1 cellular context compared by ENCODE assay signal in the genomic region with DNA sequence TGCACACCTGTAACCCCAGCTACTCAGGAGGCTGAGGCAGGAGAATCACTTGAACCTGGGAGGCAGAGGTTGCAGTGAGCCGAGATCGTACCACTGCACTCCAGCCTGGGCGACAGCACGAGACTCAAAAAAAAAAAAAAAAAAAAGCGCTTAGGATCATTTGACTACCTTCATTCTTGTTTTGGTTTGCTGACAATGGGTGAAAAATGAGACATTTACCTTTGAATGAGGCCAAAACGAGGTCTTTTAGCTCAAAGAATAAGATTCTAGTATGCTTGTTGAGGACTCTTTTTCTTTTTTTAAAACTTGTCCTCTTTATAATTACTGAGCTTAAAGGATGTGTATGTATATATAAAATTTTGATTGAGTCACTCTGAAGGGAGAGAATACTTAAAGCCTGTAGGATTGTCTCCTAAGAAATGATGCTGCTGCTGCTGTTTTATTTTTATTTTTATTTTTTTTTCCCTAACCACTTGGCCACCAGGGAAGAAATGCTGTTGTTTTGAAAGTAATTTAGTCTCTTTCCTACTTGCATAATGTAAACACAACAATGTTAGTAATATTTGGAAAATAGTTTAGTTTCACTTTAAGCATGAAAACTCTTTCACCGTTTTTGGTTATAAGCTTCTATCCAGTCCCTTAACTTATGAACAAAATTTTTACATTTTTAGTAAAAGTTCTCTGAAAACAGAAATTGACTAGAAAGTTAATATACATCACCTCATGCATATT.
TF ChIP-seq lines count a peak whose summit lies in the region.

No MANE protein-coding gene starts in this region.

TF ChIP-seq in GM23338, 12 proteins besides CTCF, POLR2A, EP300 and RAD21 (continued from another document):
- TF ChIP-seq, protein P1, sequence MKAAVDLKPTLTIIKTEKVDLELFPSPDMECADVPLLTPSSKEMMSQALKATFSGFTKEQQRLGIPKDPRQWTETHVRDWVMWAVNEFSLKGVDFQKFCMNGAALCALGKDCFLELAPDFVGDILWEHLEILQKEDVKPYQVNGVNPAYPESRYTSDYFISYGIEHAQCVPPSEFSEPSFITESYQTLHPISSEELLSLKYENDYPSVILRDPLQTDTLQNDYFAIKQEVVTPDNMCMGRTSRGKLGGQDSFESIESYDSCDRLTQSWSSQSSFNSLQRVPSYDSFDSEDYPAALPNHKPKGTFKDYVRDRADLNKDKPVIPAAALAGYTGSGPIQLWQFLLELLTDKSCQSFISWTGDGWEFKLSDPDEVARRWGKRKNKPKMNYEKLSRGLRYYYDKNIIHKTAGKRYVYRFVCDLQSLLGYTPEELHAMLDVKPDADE (IDR thresholded peaks at IDR 0.05) = no peak
- no peak for TF ChIP-seq CREB1 (CRISPR knock-in tag; IDR thresholded peaks at IDR 0.05; ENCODE audit: low read depth)
TF ChIP-seq in GM23338: peak in this region for 0.
